Comparison of ENCODE assay signal across 8 cellular contexts in the genomic region with DNA sequence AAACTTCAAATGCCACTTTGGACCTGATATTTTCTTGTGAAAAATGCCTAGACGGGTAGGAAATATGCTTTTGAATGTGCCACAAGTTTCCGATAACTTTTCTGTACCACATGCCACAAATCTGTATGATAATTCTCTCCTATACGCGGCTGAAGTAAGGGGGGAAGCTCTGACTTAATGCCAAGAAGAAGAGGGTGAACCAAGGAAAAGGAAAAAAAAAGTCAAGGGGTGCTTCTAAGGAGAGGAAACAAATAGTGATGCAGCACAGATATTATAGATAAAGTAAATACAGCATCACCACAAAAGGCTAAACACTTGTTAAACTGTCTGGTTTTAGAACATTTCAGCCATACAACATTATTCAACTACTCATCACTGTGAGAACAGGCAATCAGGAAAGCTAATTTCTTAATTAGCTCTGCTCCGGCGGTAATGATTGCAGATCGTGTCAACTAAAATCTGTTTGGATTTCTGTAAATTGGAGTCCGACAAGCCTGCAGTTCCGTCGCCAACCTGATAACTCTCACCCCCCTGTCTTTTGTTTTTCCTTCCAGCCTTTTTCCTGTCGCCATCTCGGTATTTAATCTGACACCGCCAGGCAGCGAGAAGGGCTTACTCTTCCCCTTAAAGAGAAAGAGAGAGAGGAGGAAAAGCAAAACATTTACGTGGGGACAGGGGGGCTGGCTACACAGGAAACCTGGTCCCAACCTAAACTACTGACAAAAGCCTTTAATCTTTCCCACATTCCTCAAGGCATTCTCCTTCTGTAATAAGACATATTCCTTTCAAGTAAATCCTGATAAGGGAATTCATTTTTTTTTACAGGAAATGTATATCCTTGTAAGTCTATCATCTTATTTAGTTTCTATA.
DNase-seq lines count a peak whose midpoint lies in the region; ATAC-seq and TF ChIP-seq lines count a peak whose summit lies in the region.

No MANE protein-coding gene starts in this region.

- peak overlapping the region; percentile 85 for H3K4me3 Mint-ChIP-seq in natural killer cell treated with Interleukin-12 subunit alpha and Interleukin-12 subunit beta and Interleukin-15 and Interleukin-18, amount 100 ng/mL, for 72 hours

- H3K4me1 Mint-ChIP-seq in natural killer cell treated with Interleukin-12 subunit alpha and Interleukin-12 subunit beta and Interleukin-15 and Interleukin-18, amount 100 ng/mL, for 72 hours (ENCODE audit: low read depth in 2 of 2) = peaks cover 75 to 95% of the 10 kb centered on the region in 2 donors

- no peak for ATAC-seq in natural killer cell treated with Interleukin-12 subunit alpha and Interleukin-12 subunit beta and Interleukin-15 and Interleukin-18, amount 100 ng/mL, for 72 hours
- no peak for ATAC-seq in GM19395 (IDR thresholded peaks at IDR 0.05; ENCODE audit: unreplicated experiment)
- no peak for ATAC-seq in HG03025 (IDR thresholded peaks at IDR 0.05; ENCODE audit: low FRiP score, unreplicated experiment)

- peak; percentile 13 for TF ChIP-seq CTCF in AG09319 (IDR thresholded peaks at IDR 0.05; ENCODE audit: low read depth, low read length)

- H3K36me3 Mint-ChIP-seq in natural killer cell treated with Interleukin-12 subunit alpha and Interleukin-12 subunit beta and Interleukin-15 and Interleukin-18, amount 100 ng/mL, for 72 hours = peaks cover 11% of the 10 kb centered on the region

- no peaks in the 10 kb centered on the region for H3K27me3 Mint-ChIP-seq in natural killer cell treated with Interleukin-12 subunit alpha and Interleukin-12 subunit beta and Interleukin-15 and Interleukin-18, amount 100 ng/mL, for 72 hours

- H3K9me3 Mint-ChIP-seq in natural killer cell treated with Interleukin-12 subunit alpha and Interleukin-12 subunit beta and Interleukin-15 and Interleukin-18, amount 100 ng/mL, for 72 hours = no peaks in the 10 kb centered on the region

- peak overlapping the region in 1 of 2 donors; percentile 93 for H3K27ac Mint-ChIP-seq in natural killer cell treated with Interleukin-12 subunit alpha and Interleukin-12 subunit beta and Interleukin-15 and Interleukin-18, amount 100 ng/mL, for 72 hours

- no peak for DNase-seq in AG09319 (ENCODE audit: extremely low read depth, low read depth)
- DNase-seq in NCI-H146 treated with DMSO at 0.1 percent for 48 hours (lab: John Stamatoyannopoulos, UW; ENCODE audit: unreplicated experiment) = peak; percentile 8
- DNase-seq in ecto neural progenitor cell (ENCODE audit: low spot score) = peak; percentile 63
- DNase-seq in natural killer cell treated with Interleukin-12 subunit alpha and Interleukin-12 subunit beta and Interleukin-15 and Interleukin-18, amount 100 ng/mL, for 72 hours (ENCODE audit: low spot score) = no peak
- DNase-seq in HPDE6-E6E7 (ENCODE audit: extremely low spot score) = no peak
- DNase-seq in stimulated activated CD4-positive, alpha-beta T cell treated with anti-CD3 and anti-CD28 coated beads, Interleukin-4, amount 100 ng/mL, for 24 hours = no peak

Comparison
In these comparisons a context has a peak if more than half of its experiments do, and no peak if none do; other contexts are left out.
1. DNase-seq: peak in NCI-H146 treated with DMSO at 0.1 percent for 48 hours (single experiment) and ecto neural progenitor cell (single experiment); none in AG09319 (single experiment), natural killer cell treated with Interleukin-12 subunit alpha and Interleukin-12 subunit beta and Interleukin-15 and Interleukin-18, amount 100 ng/mL, for 72 hours (single experiment), HPDE6-E6E7 (single experiment) and stimulated activated CD4-positive, alpha-beta T cell treated with anti-CD3 and anti-CD28 coated beads, Interleukin-4, amount 100 ng/mL, for 24 hours (single experiment).